ENCODE assay signal across 8 cellular contexts in genomic region chr1:2525524-2525895, GRCh38. TPM values are rescaled to one million over a fixed set of nuclear protein-coding genes. Genes with fewer than 3 reads are reported as not detected.
DNase-seq lines count a peak whose midpoint lies in the region; ATAC-seq and TF ChIP-seq lines count a peak whose summit lies in the region.

No MANE protein-coding gene starts in this region.

- no peaks in the 10 kb centered on the region for H3K9me3 Mint-ChIP-seq in CD8-positive, alpha-beta T cell
- H3K9me3 Mint-ChIP-seq in endothelial cell (ENCODE audit: unreplicated experiment): no peaks in the 10 kb centered on the region

- peak overlapping the region; percentile 50 for H3K27ac ChIP-seq in CD8-positive, alpha-beta T cell (ENCODE audit: low read depth, low read length)
- H3K27ac ChIP-seq in OCI-LY3 (ENCODE audit: low read length): peak overlapping the region; percentile 40
- peak overlapping the region; percentile 76 for H3K27ac ChIP-seq in osteoblast (ENCODE audit: low read depth, low read length)

- H2AFZ ChIP-seq in OCI-LY3 (ENCODE audit: low read depth, low read length) (no peak overlapping the region), osteoblast (ENCODE audit: low read length) (peak overlapping the region; percentile 80)

- H3K4me1 Mint-ChIP-seq in CD8-positive, alpha-beta T cell (ENCODE audit: low read depth): peaks cover 46% of the 10 kb centered on the region
- H3K4me1 Mint-ChIP-seq in endothelial cell (ENCODE audit: unreplicated experiment): peaks cover 27% of the 10 kb centered on the region

- H3K9me3 ChIP-seq in CD8-positive, alpha-beta T cell (ENCODE audit: low read length): no peaks in the 10 kb centered on the region
- H3K9me3 ChIP-seq in OCI-LY3 (ENCODE audit: insufficient read depth, low read length): no peaks in the 10 kb centered on the region
- H3K9me3 ChIP-seq in osteoblast (ENCODE audit: low read depth, low read length): no peaks in the 10 kb centered on the region

- TF ChIP-seq CTCF in CD8-positive, alpha-beta T cell (IDR thresholded peaks at IDR 0.05): no peak
- TF ChIP-seq CTCF in OCI-LY3 (IDR thresholded peaks at IDR 0.05; ENCODE audit: low read depth, low read length): no peak
- TF ChIP-seq CTCF in endothelial cell (IDR thresholded peaks at IDR 0.05; ENCODE audit: unreplicated experiment): no peak
- TF ChIP-seq CTCF in osteoblast (IDR thresholded peaks at IDR 0.05; ENCODE audit: extremely low read depth, low read depth, low read length): no peak

- CTCF ChIA-PET in CD8-positive, alpha-beta T cell (lab: Charles Lee): interaction anchor here (0.9 to 3.8 kb wide), 7 partner anchors 9 to 331 kb away, joined by 3 to 45 read pairs (median 8); partner anchors contain the start of gene FAAP20

- POLR2A ChIA-PET in CD8-positive, alpha-beta T cell (lab: Charles Lee): interaction anchor here (1.0 to 12.7 kb wide), 11 partner anchors 18 to 330 kb away, joined by 3 to 174 read pairs (median 12); partner anchors contain the start of genes FAAP20, MORN1, PEX10 and PRXL2B

- peaks cover 59% of the 10 kb centered on the region for H3K4me1 ChIP-seq in CD8-positive, alpha-beta T cell (ENCODE audit: insufficient read depth, low read length)
- H3K4me1 ChIP-seq in OCI-LY3 (ENCODE audit: low read length) (peaks cover 17% of the 10 kb centered on the region), osteoblast (ENCODE audit: insufficient read depth, low read length) (peaks cover 20% of the 10 kb centered on the region)

- H3K4me3 ChIP-seq in CD8-positive, alpha-beta T cell (ENCODE audit: low read depth, low read length): peak overlapping the region; percentile 98
- peak overlapping the region; percentile 98 for H3K4me3 ChIP-seq in OCI-LY3 (ENCODE audit: low read length)
- H3K4me3 ChIP-seq in osteoblast (ENCODE audit: insufficient read depth, low read length): peak overlapping the region; percentile 96

- H3K4me3 Mint-ChIP-seq in CD8-positive, alpha-beta T cell: peak overlapping the region; percentile 98
- H3K4me3 Mint-ChIP-seq in endothelial cell (ENCODE audit: unreplicated experiment): peak overlapping the region; percentile 87

- peaks cover 22% of the 10 kb centered on the region for H3K36me3 Mint-ChIP-seq in CD8-positive, alpha-beta T cell
- peaks cover 16% of the 10 kb centered on the region for H3K36me3 Mint-ChIP-seq in endothelial cell (ENCODE audit: low read depth, unreplicated experiment)

- peak overlapping the region; percentile 89 for H3K4me2 ChIP-seq in OCI-LY3 (ENCODE audit: low read length)
- peak overlapping the region; percentile 97 for H3K4me2 ChIP-seq in osteoblast (ENCODE audit: insufficient read depth, low read length)

- peaks cover 12% of the 10 kb centered on the region for H3K36me3 ChIP-seq in CD8-positive, alpha-beta T cell (ENCODE audit: insufficient read depth, low read length)
- peaks cover 7% of the 10 kb centered on the region for H3K36me3 ChIP-seq in OCI-LY3 (replicated peaks; ENCODE audit: low read depth, low read length)
- H3K36me3 ChIP-seq in osteoblast (ENCODE audit: insufficient read depth, low read length): peaks cover 7% of the 10 kb centered on the region

- H3K9ac ChIP-seq in OCI-LY3 (ENCODE audit: low read length): peak overlapping the region; percentile 92

- peaks cover 2% of the 10 kb centered on the region for H3K27me3 ChIP-seq in CD8-positive, alpha-beta T cell (ENCODE audit: insufficient read depth, low read length)
- H3K27me3 ChIP-seq in OCI-LY3 (ENCODE audit: low read depth, low read length) (no peaks in the 10 kb centered on the region), osteoblast (ENCODE audit: insufficient read depth, low read length) (peaks cover 15% of the 10 kb centered on the region)

- DNase-seq in CD8-positive, alpha-beta T cell: no peak
- no peak for DNase-seq in endothelial cell (ENCODE audit: low spot score)
- DNase-seq in osteoblast (ENCODE audit: insufficient read length, low spot score, missing footprints): no peak
- DNase-seq in COLO829 (ENCODE audit: low spot score): no peak
- no peak for DNase-seq in stimulated activated CD8-positive, alpha-beta memory T cell treated with anti-CD3 and anti-CD28 coated beads, Interleukin-4, amount 100 ng/mL, for 48 hours
- DNase-seq in GF-D8 (lab: John Stamatoyannopoulos, UW): no peak

- peaks cover 2% of the 10 kb centered on the region for H3K27me3 Mint-ChIP-seq in CD8-positive, alpha-beta T cell (ENCODE audit: low read depth)
- peaks cover 13% of the 10 kb centered on the region for H3K27me3 Mint-ChIP-seq in endothelial cell (ENCODE audit: unreplicated experiment)

- no peak for ATAC-seq in CD8-positive, alpha-beta T cell
- ATAC-seq in GM18519 (IDR thresholded peaks at IDR 0.05; ENCODE audit: low FRiP score, unreplicated experiment): no peak

- H3K27ac Mint-ChIP-seq in CD8-positive, alpha-beta T cell: peak overlapping the region; percentile 97
- H3K27ac Mint-ChIP-seq in endothelial cell (ENCODE audit: unreplicated experiment): no peak overlapping the region

- intact Hi-C loops in CD8-positive, alpha-beta T cell (cut with DNase I, micrococcal nuclease): loop anchor here (10.0 kb wide), 3 partner anchors 211 to 1099 kb away; partner anchors contain the start of genes CALML6 (in 1 of the 2), TMEM52 (in 1 of the 2) and TPRG1L (in 1 of the 2)

- peaks cover 50% of the 10 kb centered on the region for H4K20me1 ChIP-seq in OCI-LY3 (ENCODE audit: insufficient read depth, low read length)
- H4K20me1 ChIP-seq in osteoblast (ENCODE audit: insufficient read depth, low read length): peaks cover 44% of the 10 kb centered on the region

- H3K79me2 ChIP-seq in OCI-LY3 (ENCODE audit: low read length): peaks cover 51% of the 10 kb centered on the region
- peaks cover 48% of the 10 kb centered on the region for H3K79me2 ChIP-seq in osteoblast (ENCODE audit: insufficient read depth, low read length)

RNA-seq across cellular contexts. Expression of gene PANK4, which starts 0.9 kb away (rescaled TPM):
- 10 to 100 TPM; 44.1 to 44.8 TPM for total RNA-seq in CD8-positive, alpha-beta T cell
- 32.3 TPM for total RNA-seq in endothelial cell (ENCODE audit: unreplicated experiment)
- total RNA-seq in osteoblast: 15.2 and 18.6 TPM in 2 replicates

RNA-seq across cellular contexts. Expression of gene HES5, which starts 4.6 kb away (rescaled TPM):
- not detected for total RNA-seq in CD8-positive, alpha-beta T cell
- not detected for total RNA-seq in endothelial cell (ENCODE audit: unreplicated experiment)
- not detected in 2 replicates for total RNA-seq in osteoblast

RNA-seq across cellular contexts. Expression of gene TNFRSF14, which starts 30.7 kb away (rescaled TPM):
- total RNA-seq in CD8-positive, alpha-beta T cell: 100 to 1,000 TPM; 158 to 160 TPM
- 0.26 TPM for total RNA-seq in endothelial cell (ENCODE audit: unreplicated experiment)
- 29.2 and 36.6 TPM in 2 replicates for total RNA-seq in osteoblast

RNA-seq across cellular contexts. Expression of gene PLCH2, which starts 49.4 kb away (rescaled TPM):
- 10 to 100 TPM; 17.9 to 19.1 TPM for total RNA-seq in CD8-positive, alpha-beta T cell
- total RNA-seq in endothelial cell (ENCODE audit: unreplicated experiment) (not detected), osteoblast (under 0.01 TPM in 1 of 2 replicates, not detected in the other)

Comparison
In these comparisons a context has a peak if more than half of its experiments do, and no peak if none do; other contexts are left out.
1. RNA of gene TNFRSF14, which starts 30.7 kb away (total RNA-seq): 158 to 160 TPM in CD8-positive, alpha-beta T cell and 29.2 to 36.6 TPM in osteoblast; 0.26 TPM in endothelial cell (single experiment); every median in the first group is over 10 times any median in the second.
2. Peak in every context shown above with its lines, with median percentiles within 50 percentile points of each other: H3K27ac ChIP-seq and H3K4me3 ChIP-seq.